In the genomic region with DNA sequence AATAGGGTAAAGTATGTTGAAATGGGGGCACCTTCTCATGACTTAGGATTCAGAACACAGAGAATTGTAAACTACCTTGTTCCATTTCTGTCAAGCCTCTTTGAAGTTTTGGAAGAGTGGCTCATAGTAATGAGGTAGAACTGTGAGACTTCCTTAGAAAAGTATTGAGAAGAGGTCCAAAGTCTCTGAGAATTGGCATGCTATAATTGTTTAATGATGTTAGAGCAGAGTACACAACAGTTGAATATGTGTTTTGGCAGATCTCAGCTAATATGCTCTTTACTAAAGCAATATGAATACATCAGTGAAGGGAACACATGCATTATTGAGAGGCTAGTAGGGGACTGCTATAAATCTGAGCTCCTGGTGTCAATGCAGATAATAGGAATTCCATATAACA, we compare ENCODE assay signal across 10 cellular contexts.
"Had no signal": no experiment of that assay in that cellular context is flagged by ENCODE, and none has a peak within 500 bp of the region (broad histone marks: within the 10 kb centered on the region; RNA-seq: fewer than 3 reads in every experiment).

No MANE protein-coding gene starts in this region.

- H3K9me3 ChIP-seq: HAP-1 had no signal

- H3K27ac ChIP-seq: GM23248 had no signal

- H3K36me3 ChIP-seq: HAP-1 had no signal

- DNase-seq: GM23248, GOT3, H7, H9, HCEC 1CT, HFFc6 had no signal

- ATAC-seq: GM23338, HCT116 had no signal

- H3K4me3 ChIP-seq: GM23248, GM23338, HAP-1 had no signal

- FAIRE-seq: H1 had no signal

- H3K4me1 ChIP-seq: HAP-1 had no signal
